In genomic region chr5:16690243-16690839, GRCh38 we compare ENCODE assay signal across 8 cellular contexts.
DNase-seq lines count a peak whose midpoint lies in the region; ATAC-seq, FAIRE-seq and TF ChIP-seq lines count a peak whose summit lies in the region.

No MANE protein-coding gene starts in this region.

- H3K4me3 ChIP-seq in A549: no peak overlapping the region
- no peak overlapping the region for H3K4me3 ChIP-seq in GM12864 (ENCODE audit: low read depth, low read length)
- no peak overlapping the region for H3K4me3 ChIP-seq in tibial artery

- peaks cover 17 to 60% (median 26%) of the 10 kb centered on the region in 3 donors for H3K36me3 ChIP-seq in tibial artery

- H3K9me3 ChIP-seq in A549 (no peaks in the 10 kb centered on the region), tibial artery (no peaks in the 10 kb centered on the region)

- TF ChIP-seq CTCF in A549 (IDR thresholded peaks at IDR 0.05) (peak; percentile 69), GM12864 (IDR thresholded peaks at IDR 0.05; ENCODE audit: low read depth, low read length, missing control alignments) (peak; percentile 78), tibial artery (IDR thresholded peaks at IDR 0.05) (peak; percentile 25 to 39)

- intact Hi-C loops in tibial artery (cut with DNase I; ENCODE audit: low total_unique reads): loop anchor here (10.0 kb wide), 1 partner anchor 494 kb away; no protein-coding TSS in a partner anchor

- no peaks in the 10 kb centered on the region for H3K36me3 Mint-ChIP-seq in activated naive CD8-positive, alpha-beta T cell treated with anti-CD3 and anti-CD28 coated beads for 36 hours

- H3K9me3 Mint-ChIP-seq in activated naive CD8-positive, alpha-beta T cell treated with anti-CD3 and anti-CD28 coated beads for 36 hours: no peaks in the 10 kb centered on the region

- no peak overlapping the region for H3K27ac ChIP-seq in A549
- H3K27ac ChIP-seq in tibial artery: no peak overlapping the region

- peak; percentile 51 to 66 for TF ChIP-seq RAD21 in A549 (conservative IDR thresholded peaks at IDR 0.05 in 1 of 2, IDR thresholded peaks at IDR 0.05 in 1 of 2)

- H3K27me3 ChIP-seq in tibial artery: no peaks in the 10 kb centered on the region

- TF ChIP-seq POLR2A in A549 (IDR thresholded peaks at IDR 0.05; ENCODE audit: low read length): no peak

- FAIRE-seq in A549 (lab: Jason Lieb, UNC): peak; percentile 32

- no peak overlapping the region for H3K4me3 Mint-ChIP-seq in activated naive CD8-positive, alpha-beta T cell treated with anti-CD3 and anti-CD28 coated beads for 36 hours

- H3K4me1 ChIP-seq in A549: no peaks in the 10 kb centered on the region
- H3K4me1 ChIP-seq in tibial artery: peaks cover 0 to 11% (median 5%) of the 10 kb centered on the region in 4 donors

- H3K4me1 Mint-ChIP-seq in activated naive CD8-positive, alpha-beta T cell treated with anti-CD3 and anti-CD28 coated beads for 36 hours: peaks cover 5% of the 10 kb centered on the region

- DNase-seq in A549 (ENCODE audit: low read depth in 1 of 2, low spot score in 1 of 2) (peak; percentile 54 to 88), GM12864 (ENCODE audit: low read depth) (no peak), NCI-H1930 (lab: John Stamatoyannopoulos, UW) (peak; percentile 44 to 64), islet precursor cell (peak; percentile 77), tibial artery (no peak), NCI-H1417 treated with DMSO at 0.1 percent for 48 hours (lab: John Stamatoyannopoulos, UW) (no peak)
- DNase-seq in activated naive CD8-positive, alpha-beta T cell treated with anti-CD3 and anti-CD28 coated beads for 36 hours: peak; percentile 16

- WGBS in A549 (ENCODE audit: missing lambda C conversion rate): 66% methylated on average over 7 of the region's 7 CpGs

- H3K4me2 ChIP-seq in A549: no peak overlapping the region

- H3K27me3 Mint-ChIP-seq in activated naive CD8-positive, alpha-beta T cell treated with anti-CD3 and anti-CD28 coated beads for 36 hours: no peaks in the 10 kb centered on the region

- POLR2A ChIA-PET in A549 (lab: Yijun Ruan, JAX): no interaction called here

- no peak overlapping the region for H3K27ac Mint-ChIP-seq in activated naive CD8-positive, alpha-beta T cell treated with anti-CD3 and anti-CD28 coated beads for 36 hours

- no peak for TF ChIP-seq EP300 in A549 (IDR thresholded peaks at IDR 0.05)

- ATAC-seq in A549: peak; percentile 94 to 96
- ATAC-seq in HG02798 (IDR thresholded peaks at IDR 0.05; ENCODE audit: poor library complexity, unreplicated experiment): peak; percentile 83

- CTCF ChIA-PET in A549 (lab: Yijun Ruan, JAX): interaction anchor here (0.6 to 5.7 kb wide), 19 partner anchors 9 to 1193 kb away, joined by 3 to 36 read pairs (median 5); no protein-coding TSS in a partner anchor

TF ChIP-seq in A549, 52 proteins besides CTCF, POLR2A, EP300 and RAD21:
- no peak for TF ChIP-seq CEBPB (IDR thresholded peaks at IDR 0.05)
- peak; percentile 38; the same call in 1 of the 3 replicates for TF ChIP-seq SMC3 (IDR thresholded peaks at IDR 0.05)
- TF ChIP-seq, protein P1, sequence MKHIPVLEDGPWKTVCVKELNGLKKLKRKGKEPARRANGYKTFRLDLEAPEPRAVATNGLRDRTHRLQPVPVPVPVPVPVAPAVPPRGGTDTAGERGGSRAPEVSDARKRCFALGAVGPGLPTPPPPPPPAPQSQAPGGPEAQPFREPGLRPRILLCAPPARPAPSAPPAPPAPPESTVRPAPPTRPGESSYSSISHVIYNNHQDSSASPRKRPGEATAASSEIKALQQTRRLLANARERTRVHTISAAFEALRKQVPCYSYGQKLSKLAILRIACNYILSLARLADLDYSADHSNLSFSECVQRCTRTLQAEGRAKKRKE (CRISPR knock-in tag; IDR thresholded peaks at IDR 0.05; ENCODE audit: low read depth): no peak
- TF ChIP-seq TP53 (CRISPR knock-in tag; IDR thresholded peaks at IDR 0.05): no peak
- TF ChIP-seq ZFP36 (IDR thresholded peaks at IDR 0.05; ENCODE audit: borderline replicate concordance, partially characterized antibody): no peak
- no peak for TF ChIP-seq HES2 (IDR thresholded peaks at IDR 0.05)
- no peak for TF ChIP-seq GATA3 (IDR thresholded peaks at IDR 0.05; ENCODE audit: borderline replicate concordance)

Comparison
In these comparisons a context has a peak if more than half of its experiments do, and no peak if none do; other contexts are left out.
1. DNase-seq: peak in A549 (2 of 2), NCI-H1930 (2 of 2), activated naive CD8-positive, alpha-beta T cell treated with anti-CD3 and anti-CD28 coated beads for 36 hours (single experiment) and islet precursor cell (single experiment); none in GM12864 (single experiment), tibial artery (0 of 2) and NCI-H1417 treated with DMSO at 0.1 percent for 48 hours (single experiment).
2. Peak in every context shown above with its lines, with median percentiles within 50 percentile points of each other: CTCF ChIP-seq.